In the genomic region with DNA sequence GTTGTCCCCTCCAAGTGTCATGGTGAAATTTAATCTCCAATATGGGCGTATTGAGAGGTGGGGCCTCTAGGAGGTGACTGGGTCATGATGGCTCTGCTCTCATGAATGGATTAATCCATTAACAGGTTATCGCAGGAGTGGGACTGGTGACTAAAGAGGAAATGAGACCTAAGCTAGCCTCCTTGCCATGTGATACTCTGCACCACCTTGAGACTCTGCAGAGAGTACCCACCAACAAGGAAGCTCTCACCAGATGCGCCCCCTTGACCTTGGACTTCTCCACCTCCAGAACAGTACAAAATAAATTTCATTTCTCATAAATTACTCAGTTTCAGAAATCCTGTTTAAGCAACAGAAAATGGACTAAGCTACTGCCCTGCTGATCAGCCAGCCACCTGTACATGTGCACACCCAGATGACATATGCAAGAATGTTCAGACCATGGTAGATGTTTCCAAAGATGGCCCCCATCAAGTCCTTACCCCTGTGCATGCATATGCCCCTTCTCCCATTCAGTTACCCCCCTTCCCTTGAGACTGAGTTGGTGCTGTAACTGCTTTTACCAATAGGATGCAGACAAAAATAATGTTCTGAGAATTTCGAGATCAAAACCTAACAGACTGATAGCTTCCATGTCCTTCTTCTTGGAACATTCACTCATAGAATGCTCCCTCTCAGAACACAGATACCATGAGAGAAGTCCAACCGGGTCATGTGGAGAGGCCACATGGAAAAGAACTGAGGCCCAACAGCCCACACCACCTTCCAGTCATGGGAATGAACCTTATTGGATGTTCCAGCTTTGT, we compare ENCODE assay signal across 10 cellular contexts. TPM values are rescaled to one million over a fixed set of nuclear protein-coding genes. Genes with fewer than 3 reads are reported as not detected.
DNase-seq lines count a peak whose midpoint lies in the region; ATAC-seq, FAIRE-seq and TF ChIP-seq lines count a peak whose summit lies in the region.
"Had no signal": no experiment of that assay in that cellular context is flagged by ENCODE, and none has a peak within 500 bp of the region (broad histone marks: within the 10 kb centered on the region; RNA-seq: fewer than 3 reads in every experiment).

No MANE protein-coding gene starts in this region.

- DNase-seq in T-helper 2 cell treated with Interferon-gamma antibody and Interleukin-4, amounts not matched to agents 5 μg/mL and 100 μg/mL, for 36 hours (ENCODE audit: low spot score), result no peak
- DNase-seq in T-helper 2 cell (no peak), small intestine (no peak), retina (no peak), NCI-H1105 treated with DMSO at 0.1 percent for 48 hours (lab: John Stamatoyannopoulos, UW) (no peak)

- H3K4me1 Mint-ChIP-seq in T-helper 2 cell treated with Interferon-gamma antibody and Interleukin-4, amounts not matched to agents 5 μg/mL and 100 μg/mL, for 36 hours (ENCODE audit: low read depth), result peaks cover 66% of the 10 kb centered on the region

- H3K4me3 Mint-ChIP-seq in T-helper 2 cell treated with Interferon-gamma antibody and Interleukin-4, amounts not matched to agents 5 μg/mL and 100 μg/mL, for 36 hours, result peak overlapping the region; percentile 47
- H3K4me3 Mint-ChIP-seq: brain, neural crest cell had no signal

- peak overlapping the region; percentile 22 for H3K27ac Mint-ChIP-seq in T-helper 2 cell treated with Interferon-gamma antibody and Interleukin-4, amounts not matched to agents 5 μg/mL and 100 μg/mL, for 36 hours
- H3K27ac Mint-ChIP-seq: brain had no signal

- no peak overlapping the region for H2AFZ ChIP-seq in KMS-11 (ENCODE audit: low read depth)

- no peak for FAIRE-seq in small intestine (lab: Jason Lieb, UNC)

- WGBS in small intestine, 3 donors, result 82 to 90% (median 86%) methylated on average over 5 of the region's 5 CpGs

- H3K27me3 ChIP-seq in KMS-11 (ENCODE audit: insufficient read depth, low read depth) (no peaks in the 10 kb centered on the region), small intestine (ENCODE audit: control insufficient read depth in 2 of 2, insufficient read depth in 2 of 2, low read length in 2 of 2) (no peaks in the 10 kb centered on the region)

- H3K27me3 Mint-ChIP-seq in T-helper 2 cell treated with Interferon-gamma antibody and Interleukin-4, amounts not matched to agents 5 μg/mL and 100 μg/mL, for 36 hours (ENCODE audit: low read depth), result no peaks in the 10 kb centered on the region
- H3K27me3 Mint-ChIP-seq: brain had no signal

- H3K9ac ChIP-seq in KMS-11, result no peak overlapping the region

- no peaks in the 10 kb centered on the region for H3K9me3 Mint-ChIP-seq in T-helper 2 cell treated with Interferon-gamma antibody and Interleukin-4, amounts not matched to agents 5 μg/mL and 100 μg/mL, for 36 hours
- H3K9me3 Mint-ChIP-seq: brain, neural crest cell had no signal

- peaks cover 33% of the 10 kb centered on the region for H3K79me2 ChIP-seq in KMS-11 (ENCODE audit: insufficient read depth, low read depth)

- no peaks in the 10 kb centered on the region for H4K20me1 ChIP-seq in KMS-11 (ENCODE audit: insufficient read depth)

- no peak for TF ChIP-seq CTCF in KMS-11 (conservative IDR thresholded peaks at IDR 0.05; ENCODE audit: low read depth, low read length)

- no peak overlapping the region for H3K4me3 ChIP-seq in KMS-11 (IDR thresholded peaks at IDR 0.05; ENCODE audit: insufficient read depth, low read depth, low read length)
- no peak overlapping the region for H3K4me3 ChIP-seq in small intestine (ENCODE audit: low read depth in 1 of 2, low read length in 2 of 2)

- no peaks in the 10 kb centered on the region for H3K9me3 ChIP-seq in small intestine (ENCODE audit: control insufficient read depth, low read depth)

- peak overlapping the region; percentile 89 for H3K4me2 ChIP-seq in KMS-11

- no peaks in the 10 kb centered on the region for H3K36me3 ChIP-seq in KMS-11 (ENCODE audit: insufficient read depth)
- H3K36me3 ChIP-seq in small intestine (ENCODE audit: control insufficient read depth in 2 of 2, insufficient read depth in 2 of 2, low read length in 2 of 2), result no peaks in the 10 kb centered on the region

- peaks cover 5% of the 10 kb centered on the region for H3K36me3 Mint-ChIP-seq in T-helper 2 cell treated with Interferon-gamma antibody and Interleukin-4, amounts not matched to agents 5 μg/mL and 100 μg/mL, for 36 hours (ENCODE audit: low read depth)
- H3K36me3 Mint-ChIP-seq: brain had no signal

- H3K27ac ChIP-seq in KMS-11, result peak overlapping the region; percentile 71
- peak overlapping the region; percentile 50 to 85 for H3K27ac ChIP-seq in small intestine (ENCODE audit: low read depth in 1 of 2, low read length in 1 of 2)

- peaks cover 92% of the 10 kb centered on the region for H3K4me1 ChIP-seq in KMS-11 (ENCODE audit: low read depth, poor library complexity, severe bottlenecking)
- peaks cover 7 to 22% of the 10 kb centered on the region in 2 donors for H3K4me1 ChIP-seq in small intestine (ENCODE audit: control insufficient read depth in 2 of 2, insufficient read depth in 1 of 2, low read depth in 1 of 2, low read length in 1 of 2)

- ATAC-seq in GM21576 (IDR thresholded peaks at IDR 0.05; ENCODE audit: unreplicated experiment) (peak; percentile 40), HG02970 (IDR thresholded peaks at IDR 0.05; ENCODE audit: low FRiP score, unreplicated experiment) (no peak)

RNA-seq across cellular contexts. Expression of a gene that starts 28.4 kb away (rescaled TPM):
- polyA plus RNA-seq in small intestine, result 1 to 10 TPM; 5.4 to 7.2 (median 6.8) TPM

RNA-seq across cellular contexts. Expression of a gene that starts 58.5 kb away (rescaled TPM):
- 1 to 10 TPM; 5.4 to 9.8 (median 6.5) TPM for polyA plus RNA-seq in small intestine
